Comparison of ENCODE assay signal across 1 cellular context in the genomic region with DNA sequence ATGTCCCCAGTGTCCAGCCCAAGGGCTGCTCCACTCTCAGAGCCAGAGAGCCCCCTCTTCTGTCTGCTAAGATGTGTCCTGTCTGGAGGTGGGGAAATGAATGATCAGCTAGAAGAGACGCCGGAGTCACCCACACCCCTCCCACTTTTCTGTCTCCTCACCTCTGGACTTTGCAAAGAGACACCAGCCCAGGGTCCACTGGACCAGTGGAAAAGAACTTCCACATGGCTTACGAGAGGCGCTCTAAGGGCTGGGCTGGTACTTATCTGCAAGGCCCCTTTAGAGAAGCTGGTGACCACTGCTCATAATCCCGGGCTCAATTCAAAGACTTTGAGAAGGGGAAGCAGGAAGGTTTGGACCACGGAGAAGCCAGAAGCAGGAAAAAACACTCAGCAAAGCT.
A peak's percentile ranks its signal among the peaks of the same experiment; 100 is the strongest.
TF ChIP-seq lines count a peak whose summit lies in the region.

No MANE protein-coding gene starts in this region.

TF ChIP-seq in HepG2, 621 proteins besides CTCF, POLR2A, EP300 and RAD21:
- TF ChIP-seq CCDC6 (CRISPR knock-in tag; IDR thresholded peaks at IDR 0.05): no peak
- TF ChIP-seq, protein P1, sequence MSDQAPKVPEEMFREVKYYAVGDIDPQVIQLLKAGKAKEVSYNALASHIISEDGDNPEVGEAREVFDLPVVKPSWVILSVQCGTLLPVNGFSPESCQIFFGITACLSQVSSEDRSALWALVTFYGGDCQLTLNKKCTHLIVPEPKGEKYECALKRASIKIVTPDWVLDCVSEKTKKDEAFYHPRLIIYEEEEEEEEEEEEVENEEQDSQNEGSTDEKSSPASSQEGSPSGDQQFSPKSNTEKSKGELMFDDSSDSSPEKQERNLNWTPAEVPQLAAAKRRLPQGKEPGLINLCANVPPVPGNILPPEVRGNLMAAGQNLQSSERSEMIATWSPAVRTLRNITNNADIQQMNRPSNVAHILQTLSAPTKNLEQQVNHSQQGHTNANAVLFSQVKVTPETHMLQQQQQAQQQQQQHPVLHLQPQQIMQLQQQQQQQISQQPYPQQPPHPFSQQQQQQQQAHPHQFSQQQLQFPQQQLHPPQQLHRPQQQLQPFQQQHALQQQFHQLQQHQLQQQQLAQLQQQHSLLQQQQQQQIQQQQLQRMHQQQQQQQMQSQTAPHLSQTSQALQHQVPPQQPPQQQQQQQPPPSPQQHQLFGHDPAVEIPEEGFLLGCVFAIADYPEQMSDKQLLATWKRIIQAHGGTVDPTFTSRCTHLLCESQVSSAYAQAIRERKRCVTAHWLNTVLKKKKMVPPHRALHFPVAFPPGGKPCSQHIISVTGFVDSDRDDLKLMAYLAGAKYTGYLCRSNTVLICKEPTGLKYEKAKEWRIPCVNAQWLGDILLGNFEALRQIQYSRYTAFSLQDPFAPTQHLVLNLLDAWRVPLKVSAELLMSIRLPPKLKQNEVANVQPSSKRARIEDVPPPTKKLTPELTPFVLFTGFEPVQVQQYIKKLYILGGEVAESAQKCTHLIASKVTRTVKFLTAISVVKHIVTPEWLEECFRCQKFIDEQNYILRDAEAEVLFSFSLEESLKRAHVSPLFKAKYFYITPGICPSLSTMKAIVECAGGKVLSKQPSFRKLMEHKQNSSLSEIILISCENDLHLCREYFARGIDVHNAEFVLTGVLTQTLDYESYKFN (CRISPR knock-in tag; conservative IDR thresholded peaks at IDR 0.05): 0 out of 2 replicates have a peak, but pooled peaks have one; percentile 27
- peak; percentile 59; the same call in 1 of the 2 replicates for TF ChIP-seq ZBED4 (CRISPR knock-in tag; IDR thresholded peaks at IDR 0.05; ENCODE audit: borderline replicate concordance)
- peak; percentile 8; the same call in 1 of the 2 replicates for TF ChIP-seq HNF4G (IDR thresholded peaks at IDR 0.05; ENCODE audit: borderline replicate concordance, low read depth, low read length)
- no peak for TF ChIP-seq HNF4G (CRISPR knock-in tag; IDR thresholded peaks at IDR 0.05; ENCODE audit: borderline replicate concordance, low read depth)
- peak; percentile 31; the same call in 1 of the 2 replicates for TF ChIP-seq MYC (CRISPR knock-in tag; IDR thresholded peaks at IDR 0.05; ENCODE audit: borderline replicate concordance)
- no peak for TF ChIP-seq KAT7 (CRISPR knock-in tag; IDR thresholded peaks at IDR 0.05; ENCODE audit: borderline replicate concordance)
- TF ChIP-seq NONO (IDR thresholded peaks at IDR 0.05): no peak
- TF ChIP-seq NONO (CRISPR knock-in tag; conservative IDR thresholded peaks at IDR 0.05): 0 out of 2 replicates have a peak, but pooled peaks have one; percentile 21
- TF ChIP-seq HNF4A (CRISPR knock-in tag; IDR thresholded peaks at IDR 0.05): 0 out of 2 replicates have a peak, but pooled peaks have one; percentile 53
- no peak for TF ChIP-seq KDM3A (CRISPR knock-in tag; IDR thresholded peaks at IDR 0.05; ENCODE audit: low read depth)
